Comparison of ENCODE assay signal across 20 cellular contexts in the genomic region with DNA sequence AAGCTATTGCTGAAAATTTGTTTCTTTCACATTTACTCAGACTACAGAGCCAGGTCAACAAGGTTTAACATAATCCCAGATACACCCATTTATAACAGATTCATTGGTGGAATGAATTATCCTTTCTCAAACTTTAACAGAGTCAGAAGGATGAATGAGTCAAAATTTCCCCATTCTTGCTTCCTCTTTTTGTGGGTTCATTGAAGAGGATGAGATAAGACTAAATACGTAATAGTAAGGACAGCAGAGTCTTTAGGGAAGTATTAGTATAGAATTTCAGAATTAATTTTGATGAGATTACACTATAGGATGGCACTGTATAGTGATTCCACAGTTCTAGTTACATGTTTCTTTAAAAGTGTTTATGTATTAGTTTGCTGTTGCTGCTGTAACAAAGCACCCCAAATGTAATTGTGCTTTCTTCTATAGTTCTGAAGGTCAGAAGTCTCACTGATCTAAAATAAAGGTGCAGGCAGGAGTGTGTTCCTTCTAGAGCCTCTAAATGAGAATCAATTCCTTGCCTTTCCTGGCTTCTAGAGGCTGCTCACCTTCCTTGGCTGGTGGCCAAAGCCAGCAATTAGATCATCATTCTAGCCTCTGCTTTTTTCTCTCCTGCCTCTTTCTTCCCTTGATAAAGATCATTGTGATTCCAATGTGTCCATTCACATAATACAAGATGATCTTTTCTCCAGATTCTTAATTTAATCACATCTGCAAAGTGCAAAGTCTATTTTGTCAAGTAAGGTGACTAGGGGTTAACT.
DNase-seq lines count a peak whose midpoint lies in the region; ATAC-seq, FAIRE-seq and TF ChIP-seq lines count a peak whose summit lies in the region.
"Had no signal": no experiment of that assay in that cellular context is flagged by ENCODE, and none has a peak within 500 bp of the region (broad histone marks: within the 10 kb centered on the region; RNA-seq: fewer than 3 reads in every experiment).

No MANE protein-coding gene starts in this region.

- H3K4me3 ChIP-seq in HEK293 (ENCODE audit: low read depth, low read length) (no peak overlapping the region), transverse colon (no peak overlapping the region)
- H3K4me3 ChIP-seq: left lung, MG63, mucosa of descending colon, right atrium auricular region had no signal

- no peaks in the 10 kb centered on the region for H3K36me3 ChIP-seq in HEK293 (ENCODE audit: control insufficient read depth in 2 of 2, insufficient read depth in 1 of 2, low read length in 2 of 2)
- H3K36me3 ChIP-seq in transverse colon = no peaks in the 10 kb centered on the region
- H3K36me3 ChIP-seq: left lung, MG63, right atrium auricular region had no signal

- ATAC-seq in activated CD4-positive, CD25-positive, alpha-beta regulatory T cell treated with anti-CD3 and anti-CD28 coated beads, Interleukin-2, amount 50 U/mL, for 24 hours = no peak
- ATAC-seq: HCT116, left lung, mucosa of descending colon had no signal

- no peak for FAIRE-seq in D721Med (lab: Jason Lieb, UNC)
- FAIRE-seq: GM18507, HTR-8/SVneo had no signal

- no peaks in the 10 kb centered on the region for H3K27me3 ChIP-seq in transverse colon
- H3K27me3 ChIP-seq: left lung, MG63, right atrium auricular region had no signal

- DNase-seq in AML-193 (lab: John Stamatoyannopoulos, UW) = peak; percentile 47 to 61
- peak; percentile 34 for DNase-seq in NCI-H2029 treated with DMSO at 0.1 percent for 48 hours (lab: John Stamatoyannopoulos, UW)
- peak; percentile 93 for DNase-seq in SKM-1 treated with dmso at 0.1 percent for 144 hours (lab: John Stamatoyannopoulos, UW; ENCODE audit: unreplicated experiment)
- DNase-seq in transverse colon = no peak
- no peak for DNase-seq in D721Med (ENCODE audit: insufficient read length, low spot score)
- DNase-seq in activated CD4-positive, alpha-beta T cell treated with anti-CD3 and anti-CD28 coated beads for 4 hours = no peak
- DNase-seq: activated effector memory CD4-positive, alpha-beta T cell treated with anti-CD3 and anti-CD28 coated beads, Interleukin-2, amount 50 U/mL, for 16 hours; amygdala; foreskin melanocyte; left lung; MG63; mucosa of descending colon; NCI-H524 treated with DMSO at 0.1 percent for 48 hours; T-helper 2 cell had no signal

- POLR2A ChIA-PET in HEK293 (lab: Yijun Ruan, JAX) = no interaction called here

- no peak for TF ChIP-seq POLR2A in transverse colon (IDR thresholded peaks at IDR 0.05)

- TF ChIP-seq CTCF in HEK293 (tag by site-specific recombination; IDR thresholded peaks at IDR 0.05) = no peak
- TF ChIP-seq CTCF in transverse colon (IDR thresholded peaks at IDR 0.05) = no peak
- no peak for TF ChIP-seq CTCF in D721Med (IDR thresholded peaks at IDR 0.05; ENCODE audit: insufficient read depth, missing control alignments)

- 78 to 82% methylated on average over 1 of the region's 1 CpG for WGBS in transverse colon (ENCODE audit: low coverage in 1 of 2), 2 donors

- in situ Hi-C loops in transverse colon (cut with MboI; ENCODE audit: low pct_ligation_motif_present in 1 of 4, low pct_unique_long_range_greater_than_20kb in 1 of 4, low sequenced_read_pairs in 3 of 4) = no loop called here

- intact Hi-C loops in transverse colon (cut with DNase I; ENCODE audit: low total_unique reads) = no loop called here

- H3K9me3 ChIP-seq in HEK293 (ENCODE audit: control insufficient read depth, insufficient read depth, low read depth, low read length) (no peaks in the 10 kb centered on the region), transverse colon (no peaks in the 10 kb centered on the region)
- H3K9me3 ChIP-seq: left lung, MG63, mucosa of descending colon, right atrium auricular region had no signal

- CTCF ChIA-PET in HEK293 (lab: Yijun Ruan, JAX) = no interaction called here

- TF ChIP-seq EP300 in transverse colon (IDR thresholded peaks at IDR 0.05; ENCODE audit: low read depth) = no peak

- H3K4me1 ChIP-seq in HEK293 (ENCODE audit: control insufficient read depth, insufficient read depth, low read length) = no peaks in the 10 kb centered on the region
- H3K4me1 ChIP-seq in transverse colon = no peaks in the 10 kb centered on the region
- H3K4me1 ChIP-seq: left lung, right atrium auricular region had no signal

- no peak overlapping the region for H3K27ac ChIP-seq in HEK293 (ENCODE audit: extremely low read depth, low read depth, low read length)
- no peak overlapping the region for H3K27ac ChIP-seq in transverse colon
- H3K27ac ChIP-seq: left lung, right atrium auricular region had no signal

TF ChIP-seq in HEK293, 187 proteins besides CTCF, POLR2A, EP300 and RAD21:
- TF ChIP-seq ZFP37 (tag by site-specific recombination; IDR thresholded peaks at IDR 0.05) (no peak), SETDB1 (IDR thresholded peaks at IDR 0.05; ENCODE audit: insufficient read length, low read length) (peak; percentile 38), TRIM28 (IDR thresholded peaks at IDR 0.05; ENCODE audit: borderline replicate concordance, low read length) (peak; percentile 64; the same call in 1 of the 2 replicates)

Comparison
In these comparisons a context has a peak if more than half of its experiments do, and no peak if none do; other contexts are left out.
1. DNase-seq: peak in AML-193 (2 of 2), NCI-H2029 treated with DMSO at 0.1 percent for 48 hours (single experiment) and SKM-1 treated with dmso at 0.1 percent for 144 hours (single experiment); none in transverse colon (single experiment), D721Med (single experiment) and activated CD4-positive, alpha-beta T cell treated with anti-CD3 and anti-CD28 coated beads for 4 hours (0 of 2).